ENCODE assay signal across 1 cellular context in genomic region chr12:68647507-68647906, GRCh38.
TF ChIP-seq lines count a peak whose summit lies in the region.

No MANE protein-coding gene starts in this region.

TF ChIP-seq in GM23338, 12 proteins besides CTCF, POLR2A, EP300 and RAD21:
- TF ChIP-seq ZNF331 (CRISPR knock-in tag; IDR thresholded peaks at IDR 0.05; ENCODE audit: low read depth) (no peak), POLR2AphosphoS5 (IDR thresholded peaks at IDR 0.05; ENCODE audit: low read depth) (no peak), CREB1 (CRISPR knock-in tag; IDR thresholded peaks at IDR 0.05; ENCODE audit: low read depth) (no peak), EZH2phosphoT487 (IDR thresholded peaks at IDR 0.05; ENCODE audit: unreplicated experiment) (no peak), EZH2 (IDR thresholded peaks at IDR 0.05; ENCODE audit: low read depth, unreplicated experiment) (no peak), ETS1 (IDR thresholded peaks at IDR 0.05) (no peak), REST (IDR thresholded peaks at IDR 0.05; ENCODE audit: unreplicated experiment) (no peak), STAT1 (IDR thresholded peaks at IDR 0.05; ENCODE audit: unreplicated experiment) (no peak), JUNB (IDR thresholded peaks at IDR 0.05; ENCODE audit: unreplicated experiment) (no peak), ZNF462 (CRISPR knock-in tag; IDR thresholded peaks at IDR 0.05) (no peak), NANOG (IDR thresholded peaks at IDR 0.05; ENCODE audit: borderline replicate concordance) (no peak), ZNF114 (CRISPR knock-in tag; IDR thresholded peaks at IDR 0.05) (no peak)
TF ChIP-seq in GM23338: peak in this region for 0.
